Comparison of ENCODE assay signal across 5 cellular contexts in genomic region chrY:22980151-22980550, GRCh38. TPM values are rescaled to one million over a fixed set of nuclear protein-coding genes. Genes with fewer than 3 reads are reported as not detected.
"Had no signal": no experiment of that assay in that cellular context is flagged by ENCODE, and none has a peak within 500 bp of the region (broad histone marks: within the 10 kb centered on the region; RNA-seq: fewer than 3 reads in every experiment).

No MANE protein-coding gene starts in this region.

RNA-seq across cellular contexts. Expression of gene BPY2, which starts 3.9 kb away (rescaled TPM):
- total RNA-seq: HepG2, HT-29, HT1080, IMR-90, K562 had no signal
